14 cellular contexts compared by ENCODE assay signal in the genomic region with DNA sequence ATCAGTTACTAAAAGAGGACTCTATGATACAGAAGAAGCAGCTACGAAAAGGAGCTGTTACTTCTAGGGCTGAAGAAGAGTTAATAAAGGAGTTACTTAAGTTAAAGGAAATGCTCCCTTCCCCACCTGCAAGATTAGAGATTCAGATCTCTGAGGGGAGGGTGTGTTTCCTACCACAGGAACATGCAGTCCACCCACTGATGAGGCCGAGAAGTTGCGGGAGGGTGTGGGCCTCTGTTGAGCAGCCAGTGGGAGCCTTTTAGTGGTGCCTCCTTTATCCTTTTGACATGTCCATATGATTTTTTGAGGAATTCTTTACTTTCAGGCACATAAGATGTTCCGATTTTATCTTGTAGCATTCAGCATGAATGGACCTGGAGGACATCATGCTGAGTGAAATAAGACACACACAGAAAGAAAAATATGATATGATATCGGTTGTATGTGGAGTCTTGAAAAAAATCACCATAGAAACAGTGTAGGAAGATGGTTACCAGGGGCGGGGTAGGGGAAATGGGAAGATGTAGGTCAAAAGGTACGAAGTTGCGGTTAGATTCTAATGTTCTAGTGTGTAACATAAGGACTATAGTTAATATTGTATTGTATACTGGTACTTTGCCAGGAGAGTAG. TPM values are rescaled to one million over a fixed set of nuclear protein-coding genes. Genes with fewer than 3 reads are reported as not detected.
DNase-seq lines count a peak whose midpoint lies in the region; ATAC-seq and TF ChIP-seq lines count a peak whose summit lies in the region.
"Had no signal": no experiment of that assay in that cellular context is flagged by ENCODE, and none has a peak within 500 bp of the region (broad histone marks: within the 10 kb centered on the region; RNA-seq: fewer than 3 reads in every experiment).

No MANE protein-coding gene starts in this region.

- H3K9me3 ChIP-seq in mucosa of descending colon: no peaks in the 10 kb centered on the region

- no peak for ATAC-seq in mucosa of descending colon
- ATAC-seq in GM21526 (IDR thresholded peaks at IDR 0.05; ENCODE audit: low FRiP score, unreplicated experiment): no peak
- no peak for ATAC-seq in GM19023 (IDR thresholded peaks at IDR 0.05; ENCODE audit: unreplicated experiment)
- no peak for ATAC-seq in GM18858 (IDR thresholded peaks at IDR 0.05; ENCODE audit: unreplicated experiment)
- ATAC-seq: HCT116 had no signal

- no peaks in the 10 kb centered on the region for H3K36me3 ChIP-seq in mucosa of descending colon (ENCODE audit: low read depth)

- TF ChIP-seq CTCF in mucosa of descending colon (IDR thresholded peaks at IDR 0.05): no peak

- H3K4me1 ChIP-seq in mucosa of descending colon (ENCODE audit: low read depth): no peaks in the 10 kb centered on the region

- DNase-seq in CD1c-positive myeloid dendritic cell (ENCODE audit: extremely low spot score) (peak; percentile 22), T-helper 22 cell (ENCODE audit: low read depth) (peak; percentile 70), activated T-helper 1 cell treated with Interleukin-2 at 50 U/mL for 16 hours (ENCODE audit: low read depth) (peak; percentile 38), mucosa of descending colon (peak; percentile 19 to 55 (median 33)), SKM-1 (lab: John Stamatoyannopoulos, UW; ENCODE audit: unreplicated experiment) (no peak)
- DNase-seq: activated CD4-positive, CD25-positive, alpha-beta regulatory T cell treated with anti-CD3 and anti-CD28 coated beads, Interleukin-2, amount 50 U/mL, for 72 hours; dorsolateral prefrontal cortex; mammary epithelial cell; NCI-H2029 treated with DMSO at 0.1 percent for 48 hours; SIG-M5 had no signal

- no peak overlapping the region for H3K4me3 ChIP-seq in mucosa of descending colon
- H3K4me3 ChIP-seq: dorsolateral prefrontal cortex had no signal

- intact Hi-C loops in mucosa of descending colon (cut with DNase I, micrococcal nuclease): no loop called here

RNA-seq across cellular contexts. Expression of a gene that starts 4.4 kb away (rescaled TPM):
- total RNA-seq in mucosa of descending colon: 100 to 1,000 TPM; 104 to 126 (median 105) TPM

RNA-seq across cellular contexts. Expression of a gene that starts 35.5 kb away (rescaled TPM):
- total RNA-seq in mucosa of descending colon: 1 to 10 TPM; 1.1 to 4.1 (median 3.0) TPM

RNA-seq across cellular contexts. Expression of a gene that starts 39.6 kb away (rescaled TPM):
- total RNA-seq in mucosa of descending colon: 10 to 100 TPM in 2 of 3 donors, 1 to 10 TPM in 1; 7.5 to 49.3 (median 11.2) TPM
